In genomic region chr6:155252581-155252980, GRCh38 we compare ENCODE assay signal across 23 cellular contexts. TPM values are rescaled to one million over a fixed set of nuclear protein-coding genes. Genes with fewer than 3 reads are reported as not detected.
"Had no signal": no experiment of that assay in that cellular context is flagged by ENCODE, and none has a peak within 500 bp of the region (broad histone marks: within the 10 kb centered on the region; RNA-seq: fewer than 3 reads in every experiment).

No MANE protein-coding gene starts in this region.

- H3K9me3 Mint-ChIP-seq: activated CD4-positive, alpha-beta memory T cell treated with anti-CD3 and anti-CD28 coated beads for 36 hours; activated T-cell treated with anti-CD3 and anti-CD28 coated beads, Interleukin-2, amount 50 U/mL, for 4 hours; neural progenitor cell; type B pancreatic cell had no signal

- H3K4me2 ChIP-seq: neural progenitor cell had no signal

- H3K4me3 Mint-ChIP-seq: activated CD4-positive, alpha-beta memory T cell treated with anti-CD3 and anti-CD28 coated beads for 36 hours; activated CD4-positive, alpha-beta T cell treated with anti-CD3 and anti-CD28 coated beads for 36 hours; activated T-cell treated with anti-CD3 and anti-CD28 coated beads, Interleukin-2, amount 50 U/mL, for 4 hours; neural progenitor cell; T-helper 17 cell; type B pancreatic cell had no signal

- ATAC-seq: activated CD4-positive, alpha-beta T cell treated with anti-CD3 and anti-CD28 coated beads for 36 hours; activated T-cell treated with anti-CD3 and anti-CD28 coated beads, Interleukin-2, amount 50 U/mL, for 4 hours; left colon; T-helper 17 cell had no signal

- H3K4me1 ChIP-seq: breast epithelium, pancreas had no signal

- H3K4me3 ChIP-seq: breast epithelium, lung, neural progenitor cell, pancreas, skin epidermis had no signal

- H3K36me3 ChIP-seq: breast epithelium had no signal

- H3K27me3 ChIP-seq: breast epithelium, neural progenitor cell, pancreas had no signal

- H3K27me3 Mint-ChIP-seq: activated CD4-positive, alpha-beta memory T cell treated with anti-CD3 and anti-CD28 coated beads for 36 hours; activated CD4-positive, alpha-beta T cell treated with anti-CD3 and anti-CD28 coated beads for 36 hours; T-helper 17 cell; type B pancreatic cell had no signal

- H3K27ac ChIP-seq: breast epithelium, pancreas, skin epidermis, WERI-Rb-1 had no signal

- H3K27ac Mint-ChIP-seq: neural progenitor cell had no signal

- H3K9ac ChIP-seq: neural progenitor cell had no signal

- H2AFZ ChIP-seq: neural progenitor cell had no signal

- DNase-seq: activated CD4-positive, alpha-beta memory T cell treated with anti-CD3 and anti-CD28 coated beads for 36 hours; activated CD4-positive, alpha-beta T cell treated with anti-CD3 and anti-CD28 coated beads for 36 hours; activated gamma-delta T cell; activated T-cell treated with anti-CD3 and anti-CD28 coated beads, Interleukin-2, amount 50 U/mL, for 4 hours; aorta; dermis blood vessel endothelial cell; left colon; pancreas; stimulated activated CD4-positive, alpha-beta T cell treated with anti-CD3 and anti-CD28 coated beads, Interleukin-4, amount 100 ng/mL, for 4 hours; stimulated activated CD8-positive, alpha-beta memory T cell treated with anti-CD3 and anti-CD28 coated beads, Interleukin-4, amount 100 ng/mL, for 48 hours; stimulated activated naive CD4-positive, alpha-beta T cell treated with Interleukin-2 at 50 U/mL for 16 hours; substantia nigra; T-helper 17 cell; WERI-Rb-1 had no signal

- H3K9me3 ChIP-seq: breast epithelium, pancreas had no signal

RNA-seq across cellular contexts. Expression of gene CLDN20, which starts 11.2 kb away (rescaled TPM):
- total RNA-seq: activated CD4-positive, alpha-beta memory T cell treated with anti-CD3 and anti-CD28 coated beads for 36 hours; activated CD4-positive, alpha-beta T cell treated with anti-CD3 and anti-CD28 coated beads for 36 hours; activated T-cell treated with anti-CD3 and anti-CD28 coated beads, Interleukin-2, amount 50 U/mL, for 4 hours; aorta; breast epithelium; chondrocyte; dermis blood vessel endothelial cell; epithelial cell of proximal tubule; glomerular endothelial cell; left colon; lung; pancreas; renal cortical epithelial cell; T-helper 17 cell had no signal
- polyA plus RNA-seq: aorta, lung had no signal
